ENCODE assay signal across 10 cellular contexts in genomic region chr10:124975977-124976514, GRCh38. TPM values are rescaled to one million over a fixed set of nuclear protein-coding genes. Genes with fewer than 3 reads are reported as not detected.
DNase-seq lines count a peak whose midpoint lies in the region; ATAC-seq and TF ChIP-seq lines count a peak whose summit lies in the region.
"Had no signal": no experiment of that assay in that cellular context is flagged by ENCODE, and none has a peak within 500 bp of the region (broad histone marks: within the 10 kb centered on the region; RNA-seq: fewer than 3 reads in every experiment).

No MANE protein-coding gene starts in this region.

- ATAC-seq in GM21381 (IDR thresholded peaks at IDR 0.05; ENCODE audit: unreplicated experiment) (peak; percentile 84), HG03571 (IDR thresholded peaks at IDR 0.05; ENCODE audit: unreplicated experiment) (peak; percentile 72), GM19455 (IDR thresholded peaks at IDR 0.05; ENCODE audit: unreplicated experiment) (no peak)

- no peak overlapping the region for H3K4me3 ChIP-seq in CD8-positive, alpha-beta memory T cell (ENCODE audit: low read length)
- H3K4me3 ChIP-seq in kidney epithelial cell (ENCODE audit: low read depth, low read length) (no peak overlapping the region), H7 (ENCODE audit: insufficient read depth, low read depth, low read length) (no peak overlapping the region)
- H3K4me3 ChIP-seq: BLaER1 had no signal

- peaks cover 0 to 72% (median 13%) of the 10 kb centered on the region in 3 donors for H3K36me3 Mint-ChIP-seq in CD8-positive, alpha-beta memory T cell

- peaks cover 39 to 63% (median 50%) of the 10 kb centered on the region in 3 donors for H3K4me1 Mint-ChIP-seq in CD8-positive, alpha-beta memory T cell

- CTCF ChIA-PET in CD8-positive, alpha-beta memory T cell (lab: Charles Lee): no interaction called here

- no peaks in the 10 kb centered on the region for H3K27me3 Mint-ChIP-seq in CD8-positive, alpha-beta memory T cell

- peak overlapping the region in 4 of 7 donors; percentile 9 to 45 (median 40) for H3K4me3 Mint-ChIP-seq in CD8-positive, alpha-beta memory T cell

- H3K9me3 ChIP-seq in CD8-positive, alpha-beta memory T cell (ENCODE audit: low read length): no peaks in the 10 kb centered on the region
- H3K9me3 ChIP-seq: BLaER1 had no signal

- no peaks in the 10 kb centered on the region for H3K27me3 ChIP-seq in CD8-positive, alpha-beta memory T cell (ENCODE audit: insufficient read depth, low read length, poor library complexity, severe bottlenecking)
- H3K27me3 ChIP-seq in kidney epithelial cell (ENCODE audit: control insufficient read depth, insufficient read depth, low read length): no peaks in the 10 kb centered on the region
- H3K27me3 ChIP-seq in H7 (ENCODE audit: control insufficient read depth, insufficient read depth, low read length): no peaks in the 10 kb centered on the region
- H3K27me3 ChIP-seq: BLaER1 had no signal

- POLR2A ChIA-PET in CD8-positive, alpha-beta memory T cell (lab: Charles Lee): no interaction called here

- peak overlapping the region; percentile 13 to 86 (median 69) for H3K27ac Mint-ChIP-seq in CD8-positive, alpha-beta memory T cell

- no peak overlapping the region for H3K27ac ChIP-seq in CD8-positive, alpha-beta memory T cell (ENCODE audit: low read depth, low read length)
- H3K27ac ChIP-seq: BLaER1 had no signal

- peak in 1 of 5 donors; percentile 6 for DNase-seq in CD8-positive, alpha-beta memory T cell
- DNase-seq in kidney epithelial cell (ENCODE audit: low read depth) (peak; percentile 41), dedifferentiated amniotic fluid mesenchymal stem cell (ENCODE audit: extremely low spot score) (no peak), H7 (no peak), NCI-H510A (lab: John Stamatoyannopoulos, UW) (no peak)
- DNase-seq: NCI-H524 treated with DMSO at 0.1 percent for 48 hours had no signal

- peaks cover 3% of the 10 kb centered on the region for H3K36me3 ChIP-seq in CD8-positive, alpha-beta memory T cell (ENCODE audit: insufficient read depth, low read length)
- H3K36me3 ChIP-seq in kidney epithelial cell (ENCODE audit: control insufficient read depth, insufficient read depth, low read length): no peaks in the 10 kb centered on the region
- H3K36me3 ChIP-seq in H7 (replicated peaks; ENCODE audit: control insufficient read depth, insufficient read depth, low read length): peaks cover 8% of the 10 kb centered on the region

- H3K4me1 ChIP-seq in CD8-positive, alpha-beta memory T cell (ENCODE audit: insufficient read depth, low read length): peaks cover 24% of the 10 kb centered on the region

- no peak for TF ChIP-seq CTCF in kidney epithelial cell (IDR thresholded peaks at IDR 0.05; ENCODE audit: insufficient read depth, low read length, poor library complexity, severe bottlenecking)

- no peaks in the 10 kb centered on the region for H3K9me3 Mint-ChIP-seq in CD8-positive, alpha-beta memory T cell

RNA-seq across cellular contexts. Expression of gene ZRANB1, which starts 34.1 kb away (rescaled TPM):
- 10 to 100 TPM; 16.7 to 16.9 TPM for total RNA-seq in CD8-positive, alpha-beta memory T cell
- polyA plus RNA-seq in CD8-positive, alpha-beta memory T cell: 11.8 TPM
- total RNA-seq in kidney epithelial cell: 15.0 and 18.9 TPM in 2 replicates
- total RNA-seq in H7 (2014; rRNA removed; shearing (Covaris generic)): 18.4 and 24.6 TPM in 2 replicates
